17 cellular contexts compared by ENCODE assay signal in the genomic region with DNA sequence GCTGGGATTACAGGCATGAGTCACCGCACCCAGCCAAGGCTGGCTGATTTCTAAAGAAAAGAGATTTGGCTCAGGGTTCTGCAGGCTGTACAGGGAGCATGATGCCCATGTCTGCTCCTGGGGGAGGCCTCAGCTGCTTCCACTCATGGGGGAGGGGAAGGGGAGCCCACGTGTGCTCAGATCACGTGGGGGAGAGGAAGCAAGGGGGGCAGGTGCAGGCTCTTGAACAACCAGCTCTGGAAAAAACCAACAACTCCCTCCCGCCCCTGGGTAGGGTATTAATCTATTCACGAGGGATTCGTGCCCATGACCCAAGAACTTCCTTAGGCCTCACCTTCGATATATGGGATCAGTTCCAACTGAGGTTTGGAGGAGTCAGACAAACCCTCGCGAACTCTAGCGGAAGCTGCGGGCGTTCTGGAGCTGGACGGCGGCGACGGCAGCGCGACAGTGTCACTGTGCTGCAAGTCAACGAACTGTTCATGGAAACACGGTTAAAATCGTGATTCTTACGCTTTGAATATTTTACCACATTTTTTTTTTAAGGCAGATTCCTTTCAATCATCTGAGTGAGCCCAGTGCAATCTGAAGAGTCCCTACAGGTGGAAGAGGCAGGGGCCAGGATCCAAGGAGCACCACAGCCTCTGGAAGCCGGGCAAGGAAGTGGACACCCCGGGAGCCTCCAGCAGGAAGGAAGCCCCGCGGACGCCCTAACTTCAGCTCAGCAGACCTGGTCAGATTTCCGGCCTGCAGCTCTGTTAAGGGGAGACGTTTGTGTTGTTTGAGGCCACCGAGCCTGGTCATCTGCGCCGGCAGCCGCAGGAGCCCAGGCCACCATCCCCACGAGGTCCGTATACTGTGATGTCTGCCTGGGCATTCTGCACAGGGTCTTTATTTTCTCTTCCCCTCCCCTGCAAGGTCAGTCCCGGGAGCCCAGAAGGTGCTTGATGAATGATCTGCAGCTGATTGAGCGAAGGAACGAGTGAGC.
"Had no signal": no experiment of that assay in that cellular context is flagged by ENCODE, and none has a peak within 500 bp of the region (broad histone marks: within the 10 kb centered on the region; RNA-seq: fewer than 3 reads in every experiment).

No MANE protein-coding gene starts in this region.

- H3K4me3 ChIP-seq: coronary artery, left ventricle myocardium inferior, ovary, suprapubic skin, upper lobe of left lung had no signal

- H3K27me3 Mint-ChIP-seq: activated CD4-positive, alpha-beta T cell treated with anti-CD3 and anti-CD28 coated beads, Interleukin-2, amount 10 ng/mL, durations not matched to agents 24 days and 14 days had no signal

- H3K4me1 Mint-ChIP-seq: activated CD4-positive, alpha-beta T cell treated with anti-CD3 and anti-CD28 coated beads, Interleukin-2, amount 10 ng/mL, durations not matched to agents 24 days and 14 days had no signal

- H3K9me3 ChIP-seq: ovary, suprapubic skin had no signal

- ATAC-seq: stimulated activated naive CD8-positive, alpha-beta T cell treated with anti-CD3 and anti-CD28 coated beads, Interleukin-15, Interleukin-2, amounts not matched to agents 100 U/mL and 50 U/mL, for 24 hours had no signal

- H3K27ac ChIP-seq: coronary artery, epithelial cell of prostate, left ventricle myocardium inferior, ovary, suprapubic skin, upper lobe of left lung had no signal

- H3K4me3 Mint-ChIP-seq: activated B cell treated with CpG ODN at 0.5 μM for 24 hours; activated CD4-positive, alpha-beta T cell treated with anti-CD3 and anti-CD28 coated beads, Interleukin-2, amount 10 ng/mL, durations not matched to agents 24 days and 14 days; activated T-helper 1 cell treated with anti-CD3 and anti-CD28 coated beads, Interleukin-12 subunit alpha, Interleukin-12 subunit beta, Interleukin-2, Interleukin-4 antibody, amounts not matched to agents 30 ng/mL and 10 ng/mL and 1 ng/mL, durations not matched to agents 14 hours and 24 hours and 36 hours had no signal

- DNase-seq: activated B cell treated with CpG ODN at 0.5 μM for 24 hours; activated CD4-positive, alpha-beta T cell treated with anti-CD3 and anti-CD28 coated beads, Interleukin-2, amount 10 ng/mL, durations not matched to agents 24 days and 14 days; activated naive CD4-positive, alpha-beta T cell treated with Interleukin-2 at 50 U/mL for 16 hours; caudate nucleus; effector CD8-positive, alpha-beta T cell; kidney; left ventricle myocardium inferior; mesenchymal stem cell; ovary; stimulated activated CD4-positive, alpha-beta T cell treated with anti-CD3 and anti-CD28 coated beads, Interleukin-4, amount 100 ng/mL, for 1 hour; stimulated activated CD8-positive, alpha-beta memory T cell treated with anti-CD3 and anti-CD28 coated beads, Interleukin-4, amount 100 ng/mL, for 48 hours; stimulated activated naive CD8-positive, alpha-beta T cell treated with anti-CD3 and anti-CD28 coated beads, Interleukin-15, Interleukin-2, amounts not matched to agents 100 U/mL and 50 U/mL, for 24 hours; upper lobe of left lung had no signal

- H3K36me3 ChIP-seq: ovary had no signal

- H3K4me1 ChIP-seq: left ventricle myocardium inferior, suprapubic skin, upper lobe of left lung had no signal

- H3K27ac Mint-ChIP-seq: activated B cell treated with CpG ODN at 0.5 μM for 24 hours; activated CD4-positive, alpha-beta T cell treated with anti-CD3 and anti-CD28 coated beads, Interleukin-2, amount 10 ng/mL, durations not matched to agents 24 days and 14 days; activated T-helper 1 cell treated with anti-CD3 and anti-CD28 coated beads, Interleukin-12 subunit alpha, Interleukin-12 subunit beta, Interleukin-2, Interleukin-4 antibody, amounts not matched to agents 30 ng/mL and 10 ng/mL and 1 ng/mL, durations not matched to agents 14 hours and 24 hours and 36 hours had no signal

- H3K27me3 ChIP-seq: ovary, suprapubic skin, upper lobe of left lung had no signal
